ENCODE assay signal across 19 cellular contexts in genomic region chr12:123421314-123421713, GRCh38.
"Had no signal": no experiment of that assay in that cellular context is flagged by ENCODE, and none has a peak within 500 bp of the region (broad histone marks: within the 10 kb centered on the region; RNA-seq: fewer than 3 reads in every experiment).

No MANE protein-coding gene starts in this region.

- H3K4me1 Mint-ChIP-seq: stimulated activated naive CD8-positive, alpha-beta T cell treated with anti-CD3 and anti-CD28 coated beads, Interleukin-15, amount 100 ng/mL, for 72 hours had no signal

- ATAC-seq: activated CD8-positive, alpha-beta T cell treated with anti-CD3 and anti-CD28 coated beads, Interleukin-2, amount 10 ng/mL, durations not matched to agents 7 days and 5 days; activated T-helper 17 cell treated with anti-CD3 and anti-CD28 coated beads, Interleukin-2, amount 50 U/mL, for 72 hours; natural killer cell; psoas muscle; right lobe of liver; stimulated activated naive CD8-positive, alpha-beta T cell treated with anti-CD3 and anti-CD28 coated beads, Interleukin-15, amount 100 ng/mL, for 72 hours had no signal

- H3K4me2 ChIP-seq: hepatocyte had no signal

- H3K4me1 ChIP-seq: adrenal gland, psoas muscle, right lobe of liver, testis had no signal

- H3K79me2 ChIP-seq: hepatocyte had no signal

- H3K27ac ChIP-seq: adrenal gland, coronary artery, epithelial cell of prostate, hepatocyte, psoas muscle, right lobe of liver, testis had no signal

- H3K9me3 Mint-ChIP-seq: activated naive CD4-positive, alpha-beta T cell treated with anti-CD3 and anti-CD28 coated beads for 36 hours; activated T-helper 17 cell treated with anti-CD3 and anti-CD28 coated beads, Interleukin-2, amount 50 U/mL, for 72 hours; natural killer cell; stimulated activated naive CD8-positive, alpha-beta T cell treated with anti-CD3 and anti-CD28 coated beads, Interleukin-15, amount 100 ng/mL, for 72 hours had no signal

- H3K4me3 ChIP-seq: adrenal gland, coronary artery, hepatocyte, lung, psoas muscle, right lobe of liver, testis had no signal

- DNase-seq: activated CD4-positive, alpha-beta T cell treated with anti-CD3 and anti-CD28 coated beads for 4 hours; activated CD8-positive, alpha-beta T cell treated with anti-CD3 and anti-CD28 coated beads, Interleukin-2, amount 10 ng/mL, durations not matched to agents 7 days and 5 days; activated naive CD4-positive, alpha-beta T cell treated with anti-CD3 and anti-CD28 coated beads for 36 hours; adrenal gland; caudate nucleus; effector CD8-positive, alpha-beta T cell; natural killer cell; occipital lobe; psoas muscle; right lobe of liver; stimulated activated CD4-positive, alpha-beta T cell treated with anti-CD3 and anti-CD28 coated beads, Interleukin-12 subunit alpha, Interleukin-12 subunit beta, amount 100 ng/mL, for 4 hours; stimulated activated naive CD8-positive, alpha-beta T cell treated with anti-CD3 and anti-CD28 coated beads, Interleukin-15, amount 100 ng/mL, for 72 hours; SW 1271; testis had no signal

- H3K27ac Mint-ChIP-seq: activated CD8-positive, alpha-beta T cell treated with anti-CD3 and anti-CD28 coated beads, Interleukin-2, amount 10 ng/mL, durations not matched to agents 7 days and 5 days; activated naive CD4-positive, alpha-beta T cell treated with anti-CD3 and anti-CD28 coated beads for 36 hours; activated T-helper 17 cell treated with anti-CD3 and anti-CD28 coated beads, Interleukin-2, amount 50 U/mL, for 72 hours; natural killer cell had no signal

- H3K4me3 Mint-ChIP-seq: activated CD8-positive, alpha-beta T cell treated with anti-CD3 and anti-CD28 coated beads, Interleukin-2, amount 10 ng/mL, durations not matched to agents 7 days and 5 days; activated naive CD4-positive, alpha-beta T cell treated with anti-CD3 and anti-CD28 coated beads for 36 hours; activated T-helper 17 cell treated with anti-CD3 and anti-CD28 coated beads, Interleukin-2, amount 50 U/mL, for 72 hours; natural killer cell; stimulated activated naive CD8-positive, alpha-beta T cell treated with anti-CD3 and anti-CD28 coated beads, Interleukin-15, amount 100 ng/mL, for 72 hours had no signal

- H2AFZ ChIP-seq: hepatocyte had no signal

- H3K9me3 ChIP-seq: adrenal gland, psoas muscle, right lobe of liver, testis had no signal

- H3K36me3 Mint-ChIP-seq: natural killer cell had no signal

- H3K27me3 ChIP-seq: adrenal gland, hepatocyte, right lobe of liver, testis had no signal

- H3K27me3 Mint-ChIP-seq: activated T-helper 17 cell treated with anti-CD3 and anti-CD28 coated beads, Interleukin-2, amount 50 U/mL, for 72 hours; stimulated activated naive CD8-positive, alpha-beta T cell treated with anti-CD3 and anti-CD28 coated beads, Interleukin-15, amount 100 ng/mL, for 72 hours had no signal
